8 cellular contexts compared by ENCODE assay signal in the genomic region with DNA sequence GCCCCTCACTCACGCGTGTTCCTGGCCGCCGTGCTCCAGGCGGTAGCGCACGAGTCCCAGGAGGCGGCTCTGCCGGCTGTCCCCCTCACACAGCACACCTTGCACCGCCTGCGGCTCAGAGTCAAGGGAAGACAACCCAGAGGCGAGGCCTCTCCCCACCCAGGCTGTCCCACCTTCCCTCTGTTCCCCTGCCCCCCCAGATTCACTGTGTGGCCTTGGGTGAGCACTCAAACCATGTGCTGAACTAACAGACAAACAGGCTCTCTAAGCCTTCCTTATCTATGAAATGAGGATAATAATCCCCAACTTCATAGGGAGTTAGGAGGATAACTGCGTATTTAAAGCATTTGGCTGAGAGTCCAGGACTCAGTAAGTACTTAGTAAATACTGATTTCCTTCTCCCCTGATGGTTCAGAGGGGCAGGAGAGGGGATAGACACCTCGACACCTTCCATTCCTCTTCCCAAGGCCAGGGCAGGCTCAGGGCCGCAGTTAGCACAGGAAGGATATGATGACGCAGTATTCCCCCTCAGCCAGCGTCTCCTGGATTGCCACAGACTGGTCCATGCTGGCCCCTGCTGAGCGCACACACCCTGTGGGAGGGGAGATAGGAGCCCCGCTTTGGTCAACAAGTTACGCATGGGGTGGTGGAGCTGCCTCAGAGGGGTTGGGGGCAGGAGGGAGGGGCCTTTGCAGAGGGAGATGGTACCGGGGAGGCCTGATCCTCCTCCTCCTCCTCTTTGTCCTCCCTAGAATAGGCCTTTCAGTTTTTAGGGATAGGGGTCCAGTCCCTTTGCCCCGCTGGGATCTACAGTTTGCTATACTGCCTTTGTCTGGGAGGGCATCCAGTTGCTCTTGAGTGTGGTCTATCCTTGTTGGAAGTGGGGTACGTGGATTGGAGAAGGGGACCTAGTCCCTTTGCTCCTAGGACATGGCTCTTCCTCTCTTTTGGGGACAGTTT. TPM values are rescaled to one million over a fixed set of nuclear protein-coding genes. Genes with fewer than 3 reads are reported as not detected.
DNase-seq lines count a peak whose midpoint lies in the region; ATAC-seq, FAIRE-seq and TF ChIP-seq lines count a peak whose summit lies in the region.

No MANE protein-coding gene starts in this region.

- peak overlapping the region; percentile 57 for H3K9ac ChIP-seq in HCT116 (ENCODE audit: low read length)

- TF ChIP-seq CTCF in HCT116 (IDR thresholded peaks at IDR 0.05 in 2 of 3, conservative IDR thresholded peaks at IDR 0.05 in 1 of 3; ENCODE audit: borderline replicate concordance in 1 of 3, insufficient read depth in 1 of 3, low read depth in 2 of 3, low read length in 2 of 3), result no peak
- no peak for TF ChIP-seq CTCF in WTC11 (IDR thresholded peaks at IDR 0.05)
- no peak for TF ChIP-seq CTCF in foreskin fibroblast (IDR thresholded peaks at IDR 0.05; ENCODE audit: low read depth, low read length)
- TF ChIP-seq CTCF in nephron progenitor cell (IDR thresholded peaks at IDR 0.05), result no peak

- no peak for TF ChIP-seq RAD21 in HCT116 (IDR thresholded peaks at IDR 0.05; ENCODE audit: low read depth)

- POLR2A ChIA-PET in HCT116 (lab: Charles Lee), result no interaction called here
- POLR2A ChIA-PET in WTC11 (lab: Charles Lee), result interaction anchor here (1.2 kb wide), 1 partner anchor 14 kb away, joined by 5 read pairs; no protein-coding TSS in a partner anchor

- DNase-seq in C1 segment of cervical spinal cord (lab: John Stamatoyannopoulos, UW), result peak in 12 of 14 donors; percentile 2 to 66 (median 42)
- no peak for DNase-seq in HCT116 (ENCODE audit: low read depth, low spot score)
- DNase-seq in WTC11 (ENCODE audit: low spot score), result no peak
- peak; percentile 83 to 94 for DNase-seq in foreskin fibroblast
- peak; percentile 21 for DNase-seq in nephron progenitor cell
- no peak for DNase-seq in NCI-H2107 (lab: John Stamatoyannopoulos, UW)
- DNase-seq in RCC 7860 (ENCODE audit: low spot score), result no peak

- RAD21 ChIA-PET in HCT116 (lab: Charles Lee; ENCODE audit: low non-redundant PET in 1 of 2, low total read pairs in 2 of 2, uncharacterized antibody in 2 of 2, unreplicated experiment in 2 of 2), result no interaction called here

- no peaks in the 10 kb centered on the region for H3K27me3 Mint-ChIP-seq in WTC11 (ENCODE audit: low read depth)
- H3K27me3 Mint-ChIP-seq in nephron progenitor cell (ENCODE audit: low read depth, poor library complexity), result no peaks in the 10 kb centered on the region

- no peak overlapping the region for H2AFZ ChIP-seq in HCT116 (ENCODE audit: low read depth, low read length, poor library complexity, severe bottlenecking)

- H3K27ac ChIP-seq in HCT116 (ENCODE audit: low read depth, low read length), result peak overlapping the region; percentile 56; the same call in 1 of the 2 replicates

- peaks cover 9 to 33% of the 10 kb centered on the region in 2 experiments; a peak in 3 of 4 replicates for H3K4me1 ChIP-seq in HCT116 (ENCODE audit: control insufficient read depth in 1 of 2, insufficient read depth in 2 of 2, low read length in 2 of 2)

- H3K4me2 ChIP-seq in HCT116 (ENCODE audit: low read length), result peak overlapping the region; percentile 83

- ATAC-seq in HCT116 (peak; percentile 18), WTC11 (peak; percentile 6), HG02973 (IDR thresholded peaks at IDR 0.05; ENCODE audit: unreplicated experiment) (no peak)

- BruUV-seq in HCT116 (replicated peaks; lab: Mats Ljungman, UMichigan), result TSS peak; percentile 53

- H3K79me2 ChIP-seq in HCT116 (ENCODE audit: insufficient read depth, low read length), result no peaks in the 10 kb centered on the region

- no peaks in the 10 kb centered on the region for H3K27me3 ChIP-seq in HCT116 (ENCODE audit: insufficient read depth, low read length)

- no peaks in the 10 kb centered on the region for H3K9me3 ChIP-seq in HCT116 (ENCODE audit: control insufficient read depth in 1 of 2, insufficient read depth in 1 of 2, low read depth in 1 of 2, low read length in 2 of 2)

- H3K36me3 Mint-ChIP-seq in WTC11 (no peaks in the 10 kb centered on the region), nephron progenitor cell (ENCODE audit: low read depth) (no peaks in the 10 kb centered on the region)

- no peaks in the 10 kb centered on the region for H3K36me3 ChIP-seq in HCT116 (ENCODE audit: control insufficient read depth in 1 of 2, insufficient read depth in 2 of 2, low read length in 2 of 2)

- FAIRE-seq in RCC 7860 (lab: Jason Lieb, UNC), result no peak

- H3K4me1 Mint-ChIP-seq in WTC11, result peaks cover 12% of the 10 kb centered on the region
- H3K4me1 Mint-ChIP-seq in nephron progenitor cell, result peaks cover 23% of the 10 kb centered on the region

- no peaks in the 10 kb centered on the region for H3K9me3 Mint-ChIP-seq in WTC11
- H3K9me3 Mint-ChIP-seq in nephron progenitor cell, result no peaks in the 10 kb centered on the region

- CTCF ChIA-PET in HCT116 (lab: Charles Lee), result no interaction called here
- CTCF ChIA-PET in WTC11 (lab: Charles Lee), result interaction anchor here (0.9 to 1.6 kb wide), 2 partner anchors 10 to 86 kb away, joined by 4 to 5 read pairs; no protein-coding TSS in a partner anchor

- intact Hi-C loops in HCT116 (cut with micrococcal nuclease), result no loop called here

- H3K4me3 Mint-ChIP-seq in WTC11, result peak overlapping the region; percentile 97
- H3K4me3 Mint-ChIP-seq in nephron progenitor cell, result peak overlapping the region; percentile 96

- H4K20me1 ChIP-seq in HCT116 (ENCODE audit: insufficient read depth), result no peaks in the 10 kb centered on the region

- no peak for TF ChIP-seq POLR2A in HCT116 (IDR thresholded peaks at IDR 0.05; ENCODE audit: borderline replicate concordance, extremely low read depth, insufficient read depth, insufficient read length)

- H3K27ac Mint-ChIP-seq in WTC11, result peak overlapping the region; percentile 96; the same call in 1 of the 2 replicates
- H3K27ac Mint-ChIP-seq in nephron progenitor cell, result no peak overlapping the region

- H3K4me3 ChIP-seq in HCT116 (replicated peaks in 1 of 2; ENCODE audit: low read depth in 1 of 2, low read length in 2 of 2), result peak overlapping the region; percentile 73 to 77
- peak overlapping the region; percentile 73 to 94 for H3K4me3 ChIP-seq in foreskin fibroblast (ENCODE audit: low read depth in 1 of 2, low read length in 2 of 2)

- H3K9me2 ChIP-seq in HCT116 (ENCODE audit: insufficient read depth), result no peaks in the 10 kb centered on the region

TF ChIP-seq in HCT116, 20 proteins besides CTCF, POLR2A, EP300 and RAD21:
- no peak for TF ChIP-seq CBX3 (IDR thresholded peaks at IDR 0.05; ENCODE audit: low read depth)

TF ChIP-seq in WTC11, 78 proteins besides CTCF, POLR2A, EP300 and RAD21:
- peak; percentile 41; the same call in 1 of the 2 replicates for TF ChIP-seq GABPB1 (CRISPR knock-in tag; IDR thresholded peaks at IDR 0.05)
- no peak for TF ChIP-seq ZBTB43 (CRISPR knock-in tag; IDR thresholded peaks at IDR 0.05)

RNA-seq across cellular contexts. Expression of gene INPP5B, which starts 0.8 kb away (rescaled TPM):
- total RNA-seq in HCT116 (2021; ENCODE audit: unreplicated experiment), result 20.8 TPM
- 12.0 and 14.9 TPM in 2 replicates for polyA plus RNA-seq in HCT116 (2012)
- 26.8 to 29.4 TPM (median 27.3 TPM) in 3 replicates for total RNA-seq in WTC11 (2021)

RNA-seq across cellular contexts. Expression of gene SF3A3, which starts 43.8 kb away (rescaled TPM):
- total RNA-seq in HCT116 (2021; ENCODE audit: unreplicated experiment) (74.4 TPM), WTC11 (2021) (96.5 to 126 TPM (median 96.5 TPM) in 3 replicates)
- 31.9 and 37.4 TPM in 2 replicates for polyA plus RNA-seq in HCT116 (2012)

RNA-seq across cellular contexts. Expression of gene FHL3, which starts 59.3 kb away (rescaled TPM):
- total RNA-seq in HCT116 (2021; ENCODE audit: unreplicated experiment) (22.5 TPM), WTC11 (2021) (28.1 to 34.4 TPM (median 28.1 TPM) in 3 replicates)
- polyA plus RNA-seq in HCT116 (2012), result 27.5 and 29.5 TPM in 2 replicates

Comparison
In these comparisons a context has a peak if more than half of its experiments do, and no peak if none do; other contexts are left out.
1. DNase-seq: peak in C1 segment of cervical spinal cord (12 of 14), foreskin fibroblast (2 of 2) and nephron progenitor cell (single experiment); none in HCT116 (single experiment), WTC11 (single experiment), NCI-H2107 (single experiment) and RCC 7860 (single experiment).